In genomic region chr2:240831594-240832204, GRCh38 we compare ENCODE assay signal across 1 cellular context.
TF ChIP-seq lines count a peak whose summit lies in the region.

No MANE protein-coding gene starts in this region.

TF ChIP-seq in GM23338, 12 proteins besides CTCF, POLR2A, EP300 and RAD21 (continued from another document):
- TF ChIP-seq ZNF462 (CRISPR knock-in tag; IDR thresholded peaks at IDR 0.05) (no peak), ZNF331 (CRISPR knock-in tag; IDR thresholded peaks at IDR 0.05; ENCODE audit: low read depth) (no peak), CREB1 (CRISPR knock-in tag; IDR thresholded peaks at IDR 0.05; ENCODE audit: low read depth) (no peak), POLR2AphosphoS5 (IDR thresholded peaks at IDR 0.05; ENCODE audit: low read depth) (no peak; the same call in 1 of the 2 replicates), JUNB (IDR thresholded peaks at IDR 0.05; ENCODE audit: unreplicated experiment) (no peak), ZNF114 (CRISPR knock-in tag; IDR thresholded peaks at IDR 0.05) (no peak), NANOG (IDR thresholded peaks at IDR 0.05; ENCODE audit: borderline replicate concordance) (no peak)
